In the genomic region with DNA sequence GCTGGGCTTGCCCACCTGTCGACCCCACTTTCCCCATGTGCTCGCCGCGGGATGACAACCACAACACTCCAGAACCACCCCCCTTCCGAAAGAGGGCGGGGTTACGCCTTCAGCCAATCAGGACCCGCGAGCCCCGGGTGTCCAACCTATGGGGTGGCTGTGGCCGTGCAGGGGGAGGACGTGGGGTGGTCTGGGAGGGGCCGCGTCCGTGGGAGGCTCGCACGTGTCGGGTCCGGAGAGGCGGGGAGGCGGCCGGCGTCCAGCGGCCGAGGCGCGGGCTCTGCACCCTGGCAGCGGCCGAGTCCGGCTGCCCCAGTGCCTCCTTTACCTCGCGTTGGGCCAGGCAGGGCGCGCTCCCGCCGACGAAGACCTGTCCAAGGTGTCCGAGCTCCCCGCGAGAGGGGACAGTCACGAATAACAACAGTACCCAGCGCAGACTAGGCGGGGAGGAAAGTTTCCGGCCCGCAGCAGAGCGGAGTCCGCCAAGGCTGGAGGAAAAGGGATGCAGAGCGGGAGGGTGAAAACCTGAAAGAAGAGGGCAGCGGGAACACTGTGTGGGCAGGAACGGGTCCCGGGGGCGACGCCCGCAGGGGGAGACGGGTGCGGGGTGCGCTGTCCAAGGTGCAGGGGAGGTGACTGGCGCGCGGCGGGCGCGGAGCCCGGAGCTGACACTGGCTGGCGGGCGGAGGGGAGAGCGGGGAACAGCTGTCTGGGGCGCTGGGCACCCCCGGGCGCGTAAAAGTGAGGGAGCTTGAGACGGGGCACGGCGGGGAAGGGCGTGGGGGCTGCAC, we compare ENCODE assay signal across 8 cellular contexts. TPM values are rescaled to one million over a fixed set of nuclear protein-coding genes. Genes with fewer than 3 reads are reported as not detected.
DNase-seq lines count a peak whose midpoint lies in the region; ATAC-seq lines count a peak whose summit lies in the region.

No MANE protein-coding gene starts in this region.

- H3K4me3 Mint-ChIP-seq in T-cell, result peak overlapping the region; percentile 70 to 78 (median 76)

- peaks cover 34 to 43% of the 10 kb centered on the region in 2 donors for H3K27me3 Mint-ChIP-seq in T-cell

- peak; percentile 51 for DNase-seq in DMS153 (lab: John Stamatoyannopoulos, UW)
- DNase-seq in HPDE6-E6E7 (ENCODE audit: extremely low spot score), result peak; percentile 41
- peak in 1 of 34 experiments; percentile 8 for DNase-seq in T-cell
- DNase-seq in dermis microvascular lymphatic vessel endothelial cell (ENCODE audit: low read depth in 2 of 2), result peak; percentile 36 to 81
- peak; percentile 60 to 78 for DNase-seq in left colon
- DNase-seq in stimulated activated CD4-positive, alpha-beta T cell treated with anti-CD3 and anti-CD28 coated beads, Interleukin-2, amount 100 ng/mL, for 24 hours, result peak; percentile 25 to 34
- no peak for DNase-seq in HT-29 (ENCODE audit: low spot score)

- POLR2A ChIA-PET in T-cell (lab: Charles Lee), result no interaction called here

- no peak overlapping the region for H3K27ac Mint-ChIP-seq in T-cell

- no peaks in the 10 kb centered on the region for H3K9me3 Mint-ChIP-seq in T-cell

- peak; percentile 34 to 52 (median 38) for ATAC-seq in T-cell (replicated peaks in 1 of 4)
- peak; percentile 65 for ATAC-seq in left colon
- ATAC-seq in HG02852 (IDR thresholded peaks at IDR 0.05; ENCODE audit: unreplicated experiment), result no peak

- intact Hi-C loops in left colon (cut with DNase I, micrococcal nuclease), result no loop called here

- CTCF ChIA-PET in T-cell (lab: Charles Lee), result interaction anchor here in 1 of 2 donors (0.5 kb wide), 1 partner anchor 31 kb away, joined by 4 read pairs; no protein-coding TSS in a partner anchor

- H3K4me1 Mint-ChIP-seq in T-cell, result peaks cover 9 to 19% (median 16%) of the 10 kb centered on the region in 3 donors

- H3K36me3 Mint-ChIP-seq in T-cell, result no peaks in the 10 kb centered on the region

RNA-seq across cellular contexts. Expression of a gene that starts 0.9 kb away (rescaled TPM):
- total RNA-seq in T-cell (under 1 TPM in 1 of 5 donors, not detected in 4; 0.10 TPM), dermis microvascular lymphatic vessel endothelial cell (0.38 and 1.2 TPM in 2 replicates), left colon (under 1 TPM; 0.09 to 0.87 TPM)
- total RNA-seq in HT-29 (2014; rRNA removed; shearing (Covaris generic)), result 0.10 TPM in 1 of 2 replicates, not detected in the other
